In genomic region chr9:20604561-20604960, GRCh38 we compare ENCODE assay signal across 8 cellular contexts. TPM values are rescaled to one million over a fixed set of nuclear protein-coding genes. Genes with fewer than 3 reads are reported as not detected.
DNase-seq lines count a peak whose midpoint lies in the region; ATAC-seq and TF ChIP-seq lines count a peak whose summit lies in the region.

No MANE protein-coding gene starts in this region.

- POLR2A ChIA-PET in AG04450 (lab: Yijun Ruan, JAX): interaction anchor here (2.5 kb wide), 1 partner anchor 18 kb away, joined by 9 read pairs; the partner anchor contains the start of gene MLLT3
- POLR2A ChIA-PET in RWPE1 (lab: Yijun Ruan, JAX; ENCODE audit: low non-redundant PET): no interaction called here

- peaks cover 9 to 24% of the 10 kb centered on the region in 2 donors for H3K4me1 Mint-ChIP-seq in effector memory CD8-positive, alpha-beta T cell (ENCODE audit: low read depth in 2 of 2)
- H3K4me1 Mint-ChIP-seq in stimulated activated naive CD8-positive, alpha-beta T cell treated with anti-CD3 and anti-CD28 coated beads, Interleukin-15, Interleukin-2, amounts not matched to agents 100 ng/mL and 50 ng/mL, for 24 hours (ENCODE audit: low read depth): peaks cover 84% of the 10 kb centered on the region

- no peaks in the 10 kb centered on the region for H3K27me3 Mint-ChIP-seq in effector memory CD8-positive, alpha-beta T cell
- no peaks in the 10 kb centered on the region for H3K27me3 Mint-ChIP-seq in stimulated activated naive CD8-positive, alpha-beta T cell treated with anti-CD3 and anti-CD28 coated beads, Interleukin-15, Interleukin-2, amounts not matched to agents 100 ng/mL and 50 ng/mL, for 24 hours

- H3K4me3 Mint-ChIP-seq in effector memory CD8-positive, alpha-beta T cell: no peak overlapping the region
- peak overlapping the region; percentile 67 for H3K4me3 Mint-ChIP-seq in stimulated activated naive CD8-positive, alpha-beta T cell treated with anti-CD3 and anti-CD28 coated beads, Interleukin-15, Interleukin-2, amounts not matched to agents 100 ng/mL and 50 ng/mL, for 24 hours

- H3K27ac ChIP-seq in AG04450 (ENCODE audit: low read depth, low read length) (no peak overlapping the region), RWPE1 (no peak overlapping the region)

- no peak overlapping the region for H3K27ac Mint-ChIP-seq in effector memory CD8-positive, alpha-beta T cell
- no peak overlapping the region for H3K27ac Mint-ChIP-seq in stimulated activated naive CD8-positive, alpha-beta T cell treated with anti-CD3 and anti-CD28 coated beads, Interleukin-15, Interleukin-2, amounts not matched to agents 100 ng/mL and 50 ng/mL, for 24 hours

- H3K4me3 ChIP-seq in AG04450 (ENCODE audit: low read depth, low read length): peak overlapping the region; percentile 21

- DNase-seq in AG04450 (ENCODE audit: low read depth, low spot score): no peak
- no peak for DNase-seq in effector memory CD8-positive, alpha-beta T cell
- no peak for DNase-seq in NOMO-1 (lab: John Stamatoyannopoulos, UW; ENCODE audit: unreplicated experiment in 2 of 2)
- DNase-seq in RWPE1 (ENCODE audit: low spot score): no peak
- no peak for DNase-seq in kidney glomerular epithelial cell (lab: John Stamatoyannopoulos, UW)

- no peaks in the 10 kb centered on the region for H3K27me3 ChIP-seq in AG04450 (ENCODE audit: control insufficient read depth, insufficient read depth, low read length)

- CTCF ChIA-PET in AG04450 (lab: Charles Lee): interaction anchor here (0.6 to 2.9 kb wide), 3 partner anchors 19 to 381 kb away, joined by 5 to 32 read pairs (median 8); partner anchors contain the start of gene MLLT3
- CTCF ChIA-PET in RWPE1 (lab: Yijun Ruan, JAX): interaction anchor here (0.6 kb wide), 1 partner anchor 44 kb away, joined by 3 read pairs; no protein-coding TSS in a partner anchor

- ATAC-seq in GM19328 (IDR thresholded peaks at IDR 0.05; ENCODE audit: unreplicated experiment) (peak; percentile 70), HG03439 (IDR thresholded peaks at IDR 0.05; ENCODE audit: unreplicated experiment) (peak; percentile 80)
- peak; percentile 39 for ATAC-seq in effector memory CD8-positive, alpha-beta T cell (replicated peaks)

- H3K36me3 Mint-ChIP-seq in effector memory CD8-positive, alpha-beta T cell (ENCODE audit: insufficient read depth): no peaks in the 10 kb centered on the region
- H3K36me3 Mint-ChIP-seq in stimulated activated naive CD8-positive, alpha-beta T cell treated with anti-CD3 and anti-CD28 coated beads, Interleukin-15, Interleukin-2, amounts not matched to agents 100 ng/mL and 50 ng/mL, for 24 hours (ENCODE audit: low read depth): peaks cover 4% of the 10 kb centered on the region

- no peak for TF ChIP-seq CTCF in AG04450 (IDR thresholded peaks at IDR 0.05; ENCODE audit: low read depth, low read length)
- TF ChIP-seq CTCF in RWPE1 (conservative IDR thresholded peaks at IDR 0.05; ENCODE audit: low read depth): no peak

- H3K9me3 Mint-ChIP-seq in effector memory CD8-positive, alpha-beta T cell: no peaks in the 10 kb centered on the region
- H3K9me3 Mint-ChIP-seq in stimulated activated naive CD8-positive, alpha-beta T cell treated with anti-CD3 and anti-CD28 coated beads, Interleukin-15, Interleukin-2, amounts not matched to agents 100 ng/mL and 50 ng/mL, for 24 hours: no peaks in the 10 kb centered on the region

- H3K9me3 ChIP-seq in AG04450 (ENCODE audit: control insufficient read depth, insufficient read depth, low read length): no peaks in the 10 kb centered on the region

RNA-seq across cellular contexts. Expression of gene MLLT3, which starts 17.7 kb away (rescaled TPM):
- polyA plus RNA-seq in AG04450 (2011; rRNA removed): 26.5 and 32.5 TPM in 2 replicates
- 16.0 and 27.6 TPM in 2 replicates for polyA minus RNA-seq in AG04450 (2011; rRNA and poly(A)+ RNA removed)
